Comparison of ENCODE assay signal across 12 cellular contexts in genomic region chr12:125140918-125141573, GRCh38. TPM values are rescaled to one million over a fixed set of nuclear protein-coding genes. Genes with fewer than 3 reads are reported as not detected.
A peak's percentile ranks its signal among the peaks of the same experiment; 100 is the strongest.
DNase-seq lines count a peak whose midpoint lies in the region; TF ChIP-seq lines count a peak whose summit lies in the region.
"Had no signal": no experiment of that assay in that cellular context is flagged by ENCODE, and none has a peak within 500 bp of the region (broad histone marks: within the 10 kb centered on the region; RNA-seq: fewer than 3 reads in every experiment).

No MANE protein-coding gene starts in this region.

- no peaks in the 10 kb centered on the region for H3K79me2 ChIP-seq in SK-N-SH (ENCODE audit: insufficient read depth)
- H3K79me2 ChIP-seq in fibroblast of lung (ENCODE audit: control insufficient read depth, insufficient read depth, low read length), result no peaks in the 10 kb centered on the region
- H3K79me2 ChIP-seq: hepatocyte had no signal

- WGBS in SK-N-SH (ENCODE audit: low lambda C conversion rate), result 75% methylated on average over 13 of the region's 13 CpGs

- H3K9me3 ChIP-seq in SK-N-SH, result no peaks in the 10 kb centered on the region
- H3K9me3 ChIP-seq in fibroblast of lung (ENCODE audit: control insufficient read depth, insufficient read depth, low read depth, low read length), result no peaks in the 10 kb centered on the region
- H3K9me3 ChIP-seq in skeletal muscle satellite cell (replicated peaks; ENCODE audit: low read length), result no peaks in the 10 kb centered on the region
- H3K9me3 ChIP-seq: stomach had no signal

- no peak for TF ChIP-seq RAD21 in SK-N-SH (IDR thresholded peaks at IDR 0.05; ENCODE audit: low read length)

- H3K4me3 ChIP-seq in SK-N-SH (ENCODE audit: low read depth in 2 of 2, low read length in 1 of 2) (no peak overlapping the region), fibroblast of lung (replicated peaks in 1 of 4; ENCODE audit: control extremely low read depth in 1 of 4, insufficient read depth in 1 of 4, low read depth in 3 of 4, low read length in 4 of 4) (no peak overlapping the region), skeletal muscle satellite cell (ENCODE audit: low read length) (no peak overlapping the region)
- H3K4me3 ChIP-seq: hepatocyte, stomach had no signal

- POLR2A ChIA-PET in SK-N-SH (lab: Yijun Ruan, JAX), result no interaction called here

- H3K27me3 ChIP-seq in SK-N-SH (ENCODE audit: insufficient read depth) (no peaks in the 10 kb centered on the region), fibroblast of lung (ENCODE audit: control insufficient read depth, insufficient read depth, low read length) (no peaks in the 10 kb centered on the region), skeletal muscle satellite cell (ENCODE audit: control insufficient read depth, insufficient read depth, low read length) (peaks cover 4% of the 10 kb centered on the region)
- H3K27me3 ChIP-seq: hepatocyte, stomach had no signal

- TF ChIP-seq EP300 in SK-N-SH (IDR thresholded peaks at IDR 0.05; ENCODE audit: borderline replicate concordance in 1 of 2, low read depth in 1 of 2, low read length in 1 of 2), result no peak

- H3K36me3 ChIP-seq in SK-N-SH (replicated peaks in 1 of 2; ENCODE audit: control insufficient read depth in 1 of 2, insufficient read depth in 2 of 2, low read length in 1 of 2) (peaks cover 0 to 3% of the 10 kb centered on the region in 2 experiments), fibroblast of lung (ENCODE audit: control insufficient read depth, insufficient read depth, low read length) (peaks cover 6% of the 10 kb centered on the region), skeletal muscle satellite cell (ENCODE audit: insufficient read depth, low read length) (peaks cover 7% of the 10 kb centered on the region)

- H3K9me2 ChIP-seq in SK-N-SH, result no peaks in the 10 kb centered on the region

- H3K9ac ChIP-seq in SK-N-SH (peak overlapping the region; percentile 48; the same call in 1 of the 2 replicates), fibroblast of lung (ENCODE audit: insufficient read depth, low read length) (no peak overlapping the region), skeletal muscle satellite cell (ENCODE audit: low read depth, low read length) (no peak overlapping the region)

- H3K4me1 ChIP-seq in SK-N-SH (ENCODE audit: control insufficient read depth in 1 of 2, insufficient read depth in 2 of 2, low read depth in 1 of 2, low read length in 1 of 2) (peaks cover 12% of the 10 kb centered on the region in 2 experiments; a peak in 2 of 4 replicates), fibroblast of lung (ENCODE audit: control insufficient read depth, extremely low read depth, insufficient read depth, low read length) (peaks cover 6% of the 10 kb centered on the region), skeletal muscle satellite cell (ENCODE audit: control insufficient read depth, insufficient read depth, low read length) (peaks cover 27% of the 10 kb centered on the region)
- H3K4me1 ChIP-seq: stomach had no signal

- CTCF ChIA-PET in SK-N-SH (lab: Yijun Ruan, JAX), result no interaction called here

- H3K27ac ChIP-seq in SK-N-SH (ENCODE audit: low read depth in 2 of 2, low read length in 1 of 2) (peak overlapping the region in 1 of 2 experiments; percentile 76; a peak in 2 of 4 replicates), fibroblast of lung (ENCODE audit: insufficient read depth, low read length) (no peak overlapping the region)
- H3K27ac ChIP-seq: hepatocyte, stomach had no signal

- DNase-seq in HCEC 1CT, result peak; percentile 80
- no peak for DNase-seq in SK-N-SH
- DNase-seq in fibroblast of lung (ENCODE audit: low read depth in 2 of 2), result peak; percentile 28 to 86
- DNase-seq in GM20000 (ENCODE audit: low spot score), result no peak
- DNase-seq in AML-193 (lab: John Stamatoyannopoulos, UW), result no peak
- DNase-seq in amygdala (lab: John Stamatoyannopoulos, UW), result no peak
- DNase-seq: activated effector memory CD4-positive, alpha-beta T cell treated with Interleukin-2 at 50 U/mL for 16 hours; NCI-H1092; NCI-H526 treated with DMSO at 0.1 percent for 48 hours; stomach had no signal

- TF ChIP-seq CTCF in SK-N-SH (IDR thresholded peaks at IDR 0.05) (no peak), fibroblast of lung (conservative IDR thresholded peaks at IDR 0.05 in 1 of 2, IDR thresholded peaks at IDR 0.05 in 1 of 2; ENCODE audit: low read depth in 1 of 2, low read length in 2 of 2) (no peak), GM20000 (IDR thresholded peaks at IDR 0.05; ENCODE audit: extremely low read depth, missing control alignments) (no peak)

- peaks cover 17% of the 10 kb centered on the region for H3F3A ChIP-seq in SK-N-SH (replicated peaks; ENCODE audit: insufficient read depth)

- H4K20me1 ChIP-seq in SK-N-SH (ENCODE audit: insufficient read depth), result no peaks in the 10 kb centered on the region
- H4K20me1 ChIP-seq in fibroblast of lung (ENCODE audit: control insufficient read depth, extremely low read depth, insufficient read depth, low read length), result no peaks in the 10 kb centered on the region

- H2AFZ ChIP-seq in SK-N-SH (ENCODE audit: low read depth) (0 out of 2 replicates have a peak overlapping the region, but pooled peaks have one; percentile 72), fibroblast of lung (ENCODE audit: low read length) (no peak overlapping the region)
- H2AFZ ChIP-seq: hepatocyte had no signal

- H3K4me2 ChIP-seq in SK-N-SH, result peak overlapping the region; percentile 52
- H3K4me2 ChIP-seq in fibroblast of lung (ENCODE audit: extremely low read depth, insufficient read depth, low read length), result peak overlapping the region; percentile 19
- H3K4me2 ChIP-seq in skeletal muscle satellite cell (ENCODE audit: low read length), result peak overlapping the region; percentile 38
- H3K4me2 ChIP-seq: hepatocyte had no signal

TF ChIP-seq in SK-N-SH, 30 proteins besides CTCF, POLR2A, EP300 and RAD21 (continues in another document):
- TF ChIP-seq YY1 (IDR thresholded peaks at IDR 0.05; ENCODE audit: low read depth) (no peak), RCOR1 (IDR thresholded peaks at IDR 0.05; ENCODE audit: low read length) (no peak), SMC3 (IDR thresholded peaks at IDR 0.05; ENCODE audit: low read depth, low read length) (no peak), MAX (IDR thresholded peaks at IDR 0.05; ENCODE audit: low read depth) (peak; percentile 25; the same call in 1 of the 2 replicates), IRF3 (IDR thresholded peaks at IDR 0.05; ENCODE audit: low read depth, low read length) (no peak), EZH2phosphoT487 (IDR thresholded peaks at IDR 0.05; ENCODE audit: borderline replicate concordance, low read depth) (no peak), CHD2 (IDR thresholded peaks at IDR 0.05; ENCODE audit: low read length, partially characterized antibody) (no peak), GABPA (IDR thresholded peaks at IDR 0.05; ENCODE audit: low read depth) (no peak), GATA2 (CRISPR knock-in tag; IDR thresholded peaks at IDR 0.05) (no peak), FOXM1 (IDR thresholded peaks at IDR 0.05; ENCODE audit: low read depth) (no peak), FOSL2 (IDR thresholded peaks at IDR 0.05; ENCODE audit: borderline replicate concordance, low read depth) (peak; percentile 86), POLR2AphosphoS5 (IDR thresholded peaks at IDR 0.05; ENCODE audit: low read depth, low read length) (no peak; the same call in 1 of the 2 replicates), ELF1 (IDR thresholded peaks at IDR 0.05) (0 out of 2 replicates have a peak, but pooled peaks have one; percentile 26), TAF1 (IDR thresholded peaks at IDR 0.05; ENCODE audit: borderline replicate concordance, low read depth, low read length) (no peak), RFX5 (IDR thresholded peaks at IDR 0.05; ENCODE audit: low read length) (no peak), USF1 (IDR thresholded peaks at IDR 0.05; ENCODE audit: borderline replicate concordance, low read depth) (no peak), FOXJ3 (CRISPR knock-in tag; IDR thresholded peaks at IDR 0.05) (no peak), PBX3 (IDR thresholded peaks at IDR 0.05) (no peak), MEF2A (IDR thresholded peaks at IDR 0.05; ENCODE audit: borderline replicate concordance, low read depth) (no peak)

RNA-seq across cellular contexts. Expression of gene TMEM132B, which starts 45.1 kb away (rescaled TPM):
- polyA plus RNA-seq in SK-N-SH (2012; rRNA removed) (0.84 and 0.93 TPM in 2 replicates), fibroblast of lung (0.20 and 0.42 TPM in 2 replicates)
- 0.40 and 0.60 TPM in 2 replicates for polyA plus RNA-seq in SK-N-SH (2012; cell fraction: cytosol; rRNA removed)
- polyA plus RNA-seq in SK-N-SH (2012; cell fraction: nucleus; rRNA removed), result 3.0 and 4.3 TPM in 2 replicates
- 0.26 and 0.33 TPM in 2 replicates for total RNA-seq in fibroblast of lung
- polyA plus RNA-seq in fibroblast of lung (2012), result 0.28 and 0.75 TPM in 2 replicates
- 0.04 and 1.9 TPM in 2 replicates for polyA minus RNA-seq in fibroblast of lung (ENCODE audit: low replicate concordance)
- 2.8 and 7.9 TPM in 2 replicates for total RNA-seq in skeletal muscle satellite cell (2012; rRNA removed)

Comparison
In these comparisons a context has a peak if more than half of its experiments do, and no peak if none do; other contexts are left out.
1. DNase-seq: peak in HCEC 1CT (single experiment) and fibroblast of lung (2 of 2); none in SK-N-SH (single experiment), GM20000 (single experiment), AML-193 (0 of 2) and amygdala (0 of 56).
2. Peak in every context shown above with its lines, with median percentiles within 50 percentile points of each other: H3K4me2 ChIP-seq.